In genomic region chr22:29375436-29376076, GRCh38 we compare ENCODE assay signal across 13 cellular contexts. TPM values are rescaled to one million over a fixed set of nuclear protein-coding genes. Genes with fewer than 3 reads are reported as not detected.
DNase-seq lines count a peak whose midpoint lies in the region; ATAC-seq, FAIRE-seq and TF ChIP-seq lines count a peak whose summit lies in the region.
"Had no signal": no experiment of that assay in that cellular context is flagged by ENCODE, and none has a peak within 500 bp of the region (broad histone marks: within the 10 kb centered on the region; RNA-seq: fewer than 3 reads in every experiment).

No MANE protein-coding gene starts in this region.

- peaks cover 5% of the 10 kb centered on the region for H3K4me1 ChIP-seq in CD4-positive, CD25-positive, alpha-beta regulatory T cell (ENCODE audit: control insufficient read depth, insufficient read depth, low read length, poor library complexity, severe bottlenecking)
- H3K4me1 ChIP-seq in K562 (replicated peaks in 1 of 2; ENCODE audit: control insufficient read depth in 2 of 2, insufficient read depth in 2 of 2, low read length in 2 of 2) (no peaks in the 10 kb centered on the region; a peak in 2 of 5 replicates), uterus (no peaks in the 10 kb centered on the region)

- peaks cover 19% of the 10 kb centered on the region for H3K79me2 ChIP-seq in K562 (ENCODE audit: control insufficient read depth, insufficient read depth, low read length)

- no peaks in the 10 kb centered on the region for H3K9me3 Mint-ChIP-seq in CD4-positive, CD25-positive, alpha-beta regulatory T cell
- no peaks in the 10 kb centered on the region for H3K9me3 Mint-ChIP-seq in naive thymus-derived CD8-positive, alpha-beta T cell

- no peaks in the 10 kb centered on the region for H3K27me3 ChIP-seq in CD4-positive, CD25-positive, alpha-beta regulatory T cell (ENCODE audit: control insufficient read depth, insufficient read depth, low read length)
- H3K27me3 ChIP-seq in K562 (ENCODE audit: control insufficient read depth in 2 of 2, insufficient read depth in 2 of 2, low read length in 2 of 2) (no peaks in the 10 kb centered on the region), uterus (no peaks in the 10 kb centered on the region)
- H3K27me3 ChIP-seq: cardiac muscle cell, SJSA1 had no signal

- BruUV-seq in K562 (replicated peaks; lab: Mats Ljungman, UMichigan): no TSS peak

- POLR2A ChIA-PET in K562 (lab: Yijun Ruan, JAX): interaction anchor here (1.6 kb wide), 1 partner anchor 10 kb away, joined by 3 read pairs; no protein-coding TSS in a partner anchor
- POLR2A ChIA-PET in naive thymus-derived CD8-positive, alpha-beta T cell (lab: Charles Lee): no interaction called here

- no peak overlapping the region for H3K4me3 ChIP-seq in CD4-positive, CD25-positive, alpha-beta regulatory T cell (ENCODE audit: low read depth, low read length)
- H3K4me3 ChIP-seq in K562 (no peak overlapping the region), uterus (no peak overlapping the region)
- H3K4me3 ChIP-seq: cardiac muscle cell, SJSA1 had no signal

- no peaks in the 10 kb centered on the region for H4K20me1 ChIP-seq in K562 (replicated peaks; ENCODE audit: control insufficient read depth, insufficient read depth, low read length)

- WGBS in K562 (ENCODE audit: insufficient coverage, low coverage, missing lambda C conversion rate): 40% methylated on average over 4 of the region's 4 CpGs

- no peaks in the 10 kb centered on the region for H3K27me3 Mint-ChIP-seq in CD4-positive, CD25-positive, alpha-beta regulatory T cell
- H3K27me3 Mint-ChIP-seq in naive thymus-derived CD8-positive, alpha-beta T cell: no peaks in the 10 kb centered on the region

- TF ChIP-seq RAD21 in K562 (CRISPR knock-in tag; conservative IDR thresholded peaks at IDR 0.05 in 1 of 2, IDR thresholded peaks at IDR 0.05 in 1 of 2): no peak

- H3K27ac ChIP-seq in CD4-positive, CD25-positive, alpha-beta regulatory T cell (ENCODE audit: insufficient read depth, low read length, poor library complexity, severe bottlenecking): no peak overlapping the region
- H3K27ac ChIP-seq in KOPT-K1 (ENCODE audit: low read depth, low read length, poor library complexity, severe bottlenecking) (peak overlapping the region; percentile 16), K562 (ENCODE audit: extremely low read depth, low read depth, low read length) (no peak overlapping the region), uterus (no peak overlapping the region)
- H3K27ac ChIP-seq: cardiac muscle cell, SJSA1 had no signal

- no peak for DNase-seq in CD4-positive, CD25-positive, alpha-beta regulatory T cell
- no peak for DNase-seq in K562 (ENCODE audit: extremely low read depth in 1 of 4, low spot score in 3 of 4)
- DNase-seq in naive thymus-derived CD8-positive, alpha-beta T cell: no peak
- DNase-seq in uterus: no peak
- DNase-seq: activated CD8-positive, alpha-beta memory T cell treated with anti-CD3 and anti-CD28 coated beads for 24 hours; DMS79; NCI-H2227 treated with DMSO at 0.1 percent for 48 hours had no signal

- peak overlapping the region in 2 of 3 donors; percentile 26 to 43 for H3K27ac Mint-ChIP-seq in CD4-positive, CD25-positive, alpha-beta regulatory T cell
- H3K27ac Mint-ChIP-seq in naive thymus-derived CD8-positive, alpha-beta T cell: peak overlapping the region in 7 of 10 donors; percentile 0 to 49 (median 41)

- no peak overlapping the region for H3K4me2 ChIP-seq in K562 (ENCODE audit: insufficient read depth, low read length)

- in situ Hi-C loops in K562 (cut with MboI): no loop called here

- no peak for TF ChIP-seq POLR2A in K562 (conservative IDR thresholded peaks at IDR 0.05)
- TF ChIP-seq POLR2A in uterus (IDR thresholded peaks at IDR 0.05): no peak

- no peaks in the 10 kb centered on the region for H3K9me3 ChIP-seq in CD4-positive, CD25-positive, alpha-beta regulatory T cell (ENCODE audit: control insufficient read depth in 2 of 2, low read length in 2 of 2)
- H3K9me3 ChIP-seq in KOPT-K1 (ENCODE audit: insufficient read depth, low read length, poor library complexity, severe bottlenecking): no peaks in the 10 kb centered on the region
- H3K9me3 ChIP-seq in K562 (replicated peaks; ENCODE audit: control insufficient read depth, insufficient read depth, low read depth, low read length): no peaks in the 10 kb centered on the region
- no peaks in the 10 kb centered on the region for H3K9me3 ChIP-seq in uterus
- H3K9me3 ChIP-seq: SJSA1 had no signal

- no peak for TF ChIP-seq EP300 in K562 (IDR thresholded peaks at IDR 0.05; ENCODE audit: low read length)

- peaks cover 35% of the 10 kb centered on the region for H3K36me3 ChIP-seq in CD4-positive, CD25-positive, alpha-beta regulatory T cell (ENCODE audit: control insufficient read depth, insufficient read depth, low read length)
- H3K36me3 ChIP-seq in KOPT-K1 (ENCODE audit: insufficient read depth, low read length) (peaks cover 62% of the 10 kb centered on the region), K562 (ENCODE audit: control insufficient read depth, insufficient read depth, low read length) (peaks cover 22% of the 10 kb centered on the region; the same call in 2 of the 3 replicates), uterus (no peaks in the 10 kb centered on the region)
- H3K36me3 ChIP-seq: cardiac muscle cell had no signal

- peaks cover 26% of the 10 kb centered on the region for H3K36me3 Mint-ChIP-seq in CD4-positive, CD25-positive, alpha-beta regulatory T cell
- peaks cover 0 to 79% (median 6%) of the 10 kb centered on the region in 3 donors for H3K36me3 Mint-ChIP-seq in naive thymus-derived CD8-positive, alpha-beta T cell

- H3K9me1 ChIP-seq in K562 (ENCODE audit: control insufficient read depth, insufficient read depth, low read length): no peaks in the 10 kb centered on the region

- H2AFZ ChIP-seq in K562 (ENCODE audit: low read depth, low read length): no peak overlapping the region

- no peak for FAIRE-seq in K562 (lab: Jason Lieb, UNC)

- no peak for ATAC-seq in CD4-positive, CD25-positive, alpha-beta regulatory T cell (ENCODE audit: low read depth in 2 of 2)
- ATAC-seq in K562 (no peak), GM21367 (IDR thresholded peaks at IDR 0.05; ENCODE audit: unreplicated experiment) (no peak), GM21447 (IDR thresholded peaks at IDR 0.05; ENCODE audit: unreplicated experiment) (no peak)
- no peak for ATAC-seq in naive thymus-derived CD8-positive, alpha-beta T cell
- ATAC-seq: left lobe of liver had no signal

- CTCF ChIA-PET in K562 (lab: Yijun Ruan, JAX; ENCODE audit: low intra/inter-chr PET ratio): no interaction called here

- H3K4me3 Mint-ChIP-seq in CD4-positive, CD25-positive, alpha-beta regulatory T cell: no peak overlapping the region
- H3K4me3 Mint-ChIP-seq in naive thymus-derived CD8-positive, alpha-beta T cell: peak overlapping the region in 1 of 10 donors; percentile 17

- no peak overlapping the region for H3K9ac ChIP-seq in K562 (ENCODE audit: insufficient read depth in 1 of 2, low read depth in 2 of 2, low read length in 2 of 2)

- intact Hi-C loops in K562 (cut with micrococcal nuclease): no loop called here
- intact Hi-C loops in uterus (cut with DNase I; ENCODE audit: low total_unique reads): no loop called here

- no peak for TF ChIP-seq CTCF in K562 (IDR thresholded peaks at IDR 0.05 in 2 of 3, conservative IDR thresholded peaks at IDR 0.05 in 1 of 3; ENCODE audit: insufficient read depth in 2 of 3, low read depth in 1 of 3, low read length in 3 of 3)
- TF ChIP-seq CTCF in uterus (IDR thresholded peaks at IDR 0.05): no peak

- peaks cover 15 to 39% (median 27%) of the 10 kb centered on the region in 4 donors for H3K4me1 Mint-ChIP-seq in CD4-positive, CD25-positive, alpha-beta regulatory T cell
- H3K4me1 Mint-ChIP-seq in naive thymus-derived CD8-positive, alpha-beta T cell: peaks cover 20 to 49% (median 32%) of the 10 kb centered on the region in 4 donors

TF ChIP-seq in K562, 482 proteins besides CTCF, POLR2A, EP300 and RAD21 (continues in another document):
- TF ChIP-seq ZNF324 (CRISPR knock-in tag; IDR thresholded peaks at IDR 0.05): no peak
- TF ChIP-seq, protein P1, sequence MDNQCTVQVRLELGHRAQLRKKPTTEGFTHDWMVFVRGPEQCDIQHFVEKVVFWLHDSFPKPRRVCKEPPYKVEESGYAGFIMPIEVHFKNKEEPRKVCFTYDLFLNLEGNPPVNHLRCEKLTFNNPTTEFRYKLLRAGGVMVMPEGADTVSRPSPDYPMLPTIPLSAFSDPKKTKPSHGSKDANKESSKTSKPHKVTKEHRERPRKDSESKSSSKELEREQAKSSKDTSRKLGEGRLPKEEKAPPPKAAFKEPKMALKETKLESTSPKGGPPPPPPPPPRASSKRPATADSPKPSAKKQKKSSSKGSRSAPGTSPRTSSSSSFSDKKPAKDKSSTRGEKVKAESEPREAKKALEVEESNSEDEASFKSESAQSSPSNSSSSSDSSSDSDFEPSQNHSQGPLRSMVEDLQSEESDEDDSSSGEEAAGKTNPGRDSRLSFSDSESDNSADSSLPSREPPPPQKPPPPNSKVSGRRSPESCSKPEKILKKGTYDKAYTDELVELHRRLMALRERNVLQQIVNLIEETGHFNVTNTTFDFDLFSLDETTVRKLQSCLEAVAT (IDR thresholded peaks at IDR 0.05): no peak

RNA-seq across cellular contexts. Expression of gene AP1B1, which starts 12.8 kb away (rescaled TPM):
- total RNA-seq in CD4-positive, CD25-positive, alpha-beta regulatory T cell: 40.8 TPM
- polyA plus RNA-seq in CD4-positive, CD25-positive, alpha-beta regulatory T cell: 10 to 100 TPM; 11.7 to 15.8 (median 14.1) TPM
- 78.0 and 145 TPM in 2 replicates for total RNA-seq in K562 (2011; cell fraction: chromatin; rRNA removed; ENCODE audit: low replicate concordance)
- 68.0 and 69.4 TPM in 2 replicates for total RNA-seq in K562 (2011; cell fraction: nucleolus; rRNA removed)
- total RNA-seq in K562 (2011; cell fraction: nucleoplasm; rRNA removed): 43.1 and 55.5 TPM in 2 replicates
- total RNA-seq in K562 (2014; rRNA removed) (45.7 and 62.1 TPM in 2 replicates), K562 (2014; rRNA removed; fragmentation: Illumina TruSeq; extraction: Trizol) (16.2 and 18.5 TPM in 2 replicates), K562 (2015; rRNA removed; fragmentation: Illumina TruSeq; extraction: Trizol) (28.4 and 30.1 TPM in 2 replicates), K562 (2021) (55.6 and 60.9 TPM in 2 replicates), uterus (10 to 100 TPM; 32.3 to 49.6 (median 36.6) TPM)
- polyA plus RNA-seq in K562 (2011; rRNA removed) (25.7 and 40.6 TPM in 2 replicates), K562 (2014; fragmentation: Illumina TruSeq; extraction: Trizol) (47.9 and 54.0 TPM in 2 replicates), K562 (2014; fragmentation: Nextera tagmentation; extraction: Ambion mirVana) (1 to 10 TPM; 1.2 to 1.6 TPM), K562 (2014; rRNA removed) (31.1 and 33.3 TPM in 2 replicates)
- polyA plus RNA-seq in K562 (2011; cell fraction: cytosol; rRNA removed): 31.9 and 66.1 TPM in 2 replicates
- polyA plus RNA-seq in K562 (2011; cell fraction: nucleus; rRNA removed): 52.2 and 72.8 TPM in 2 replicates
- 42.4 and 54.6 TPM in 2 replicates for polyA plus RNA-seq in K562 (2012)
- polyA minus RNA-seq in K562 (2011; rRNA and poly(A)+ RNA removed): 72.2 and 82.7 TPM in 2 replicates
- polyA minus RNA-seq in K562 (2011; cell fraction: cytosol; rRNA and poly(A)+ RNA removed): 58.1 and 58.7 TPM in 2 replicates
- 28.1 and 35.0 TPM in 2 replicates for polyA minus RNA-seq in K562 (2011; cell fraction: nucleus; rRNA and poly(A)+ RNA removed)
- total RNA-seq in naive thymus-derived CD8-positive, alpha-beta T cell: 10 to 100 TPM; 44.7 to 45.3 TPM
- 10 to 100 TPM; 10.9 to 19.8 (median 11.3) TPM for polyA plus RNA-seq in naive thymus-derived CD8-positive, alpha-beta T cell
